ENCODE assay signal across 8 cellular contexts in the genomic region with DNA sequence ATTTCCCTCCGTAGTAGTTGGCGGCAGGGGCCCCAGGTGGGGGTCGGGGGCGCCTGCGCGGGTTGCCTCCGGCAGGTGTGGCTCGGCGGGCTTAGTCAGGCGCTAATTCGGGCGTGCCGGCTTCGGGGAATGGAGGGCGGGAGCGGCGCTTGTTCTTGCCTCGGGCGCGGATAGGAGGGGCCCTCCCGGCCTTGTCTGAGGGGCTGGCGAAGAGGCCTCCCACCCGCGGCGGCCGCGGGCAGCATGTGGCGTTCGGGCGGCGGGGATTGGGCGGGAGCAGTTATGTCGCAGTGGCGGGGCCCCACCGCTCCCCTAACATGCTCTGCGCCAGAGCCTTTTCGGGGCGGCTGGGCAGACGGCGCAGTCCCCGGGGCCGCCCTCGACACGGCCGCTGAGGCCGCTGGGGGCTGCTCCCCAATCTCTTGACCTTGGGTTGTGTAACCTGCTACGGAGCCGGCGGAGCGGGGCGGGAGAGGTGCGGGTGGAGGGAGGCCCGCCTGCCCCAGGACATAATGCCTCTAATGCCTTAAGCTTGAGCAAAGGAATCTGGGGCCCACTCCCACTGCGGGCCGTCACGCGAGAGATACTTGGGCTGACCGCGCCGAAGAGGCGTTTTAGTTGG. TPM values are rescaled to one million over a fixed set of nuclear protein-coding genes. Genes with fewer than 3 reads are reported as not detected.
DNase-seq lines count a peak whose midpoint lies in the region; ATAC-seq and TF ChIP-seq lines count a peak whose summit lies in the region.

No MANE protein-coding gene starts in this region.

- CTCF ChIA-PET in PC-3 (lab: Charles Lee), result interaction anchor here (0.7 to 1.3 kb wide), 2 partner anchors 193 to 220 kb away, joined by 4 to 18 read pairs; no protein-coding TSS in a partner anchor

- TSS peak; percentile 92 for BruUV-seq in PC-3 (replicated peaks; lab: Mats Ljungman, UMichigan)

- no peak for TF ChIP-seq POLR2A in suprapubic skin (IDR thresholded peaks at IDR 0.05)

- peak overlapping the region; percentile 97 for H3K9ac ChIP-seq in PC-3 (ENCODE audit: low read length)

- peaks cover 20% of the 10 kb centered on the region for H3K4me1 ChIP-seq in PC-3 (ENCODE audit: insufficient read depth, low read length)
- H3K4me1 ChIP-seq in neutrophil (ENCODE audit: control insufficient read depth in 1 of 2, insufficient read depth in 1 of 2, low read depth in 1 of 2, low read length in 1 of 2), result peaks cover 57 to 60% of the 10 kb centered on the region in 2 experiments
- H3K4me1 ChIP-seq in suprapubic skin, result peaks cover 44% of the 10 kb centered on the region

- DNase-seq in GM12864 (ENCODE audit: low read depth), result no peak
- no peak for DNase-seq in PC-3
- DNase-seq in activated gamma-delta T cell (lab: John Stamatoyannopoulos, UW), result peak; percentile 71
- peak; percentile 42 for DNase-seq in foreskin melanocyte
- DNase-seq in suprapubic skin (ENCODE audit: low spot score in 2 of 2), result peak; percentile 84 to 87
- DNase-seq in NCI-H2029 (lab: John Stamatoyannopoulos, UW), result no peak

- ATAC-seq in HG02973 (IDR thresholded peaks at IDR 0.05; ENCODE audit: unreplicated experiment), result peak; percentile 7
- peak; percentile 1; the same call in 1 of the 2 replicates for ATAC-seq in PC-3

- 0% methylated on average over 18 of the region's 61 CpGs for WGBS in suprapubic skin

- intact Hi-C loops in PC-3 (cut with micrococcal nuclease), result loop anchor here (2.0 kb wide), 1 partner anchor 257 kb away; no protein-coding TSS in a partner anchor

- no peak overlapping the region for H2AFZ ChIP-seq in PC-3 (ENCODE audit: low read length)

- H3K27me3 ChIP-seq in PC-3 (ENCODE audit: low read length) (no peaks in the 10 kb centered on the region), neutrophil (no peaks in the 10 kb centered on the region), suprapubic skin (no peaks in the 10 kb centered on the region)

- no peaks in the 10 kb centered on the region for H3K9me2 ChIP-seq in PC-3 (replicated peaks; ENCODE audit: low read length)

- TF ChIP-seq CTCF in GM12864 (IDR thresholded peaks at IDR 0.05; ENCODE audit: low read depth, low read length, missing control alignments), result no peak
- TF ChIP-seq CTCF in PC-3 (conservative IDR thresholded peaks at IDR 0.05; ENCODE audit: low read depth, low read length), result no peak
- peak; percentile 10 for TF ChIP-seq CTCF in neutrophil (IDR thresholded peaks at IDR 0.05)
- no peak for TF ChIP-seq CTCF in suprapubic skin (IDR thresholded peaks at IDR 0.05)

- TF ChIP-seq EP300 in suprapubic skin (IDR thresholded peaks at IDR 0.05), result no peak

- H3K9me3 ChIP-seq in PC-3 (ENCODE audit: low read length) (no peaks in the 10 kb centered on the region), neutrophil (no peaks in the 10 kb centered on the region), suprapubic skin (no peaks in the 10 kb centered on the region)

- peaks cover 74% of the 10 kb centered on the region for H3K79me2 ChIP-seq in PC-3 (ENCODE audit: low read length)

- H3K4me3 ChIP-seq in GM12864 (ENCODE audit: low read depth, low read length), result peak overlapping the region; percentile 85
- H3K4me3 ChIP-seq in PC-3 (ENCODE audit: low read length), result peak overlapping the region; percentile 96
- peak overlapping the region; percentile 93 to 95 for H3K4me3 ChIP-seq in neutrophil (ENCODE audit: low read depth in 1 of 2, low read length in 1 of 2)
- H3K4me3 ChIP-seq in suprapubic skin, result peak overlapping the region; percentile 97

- H3K36me3 ChIP-seq in PC-3 (ENCODE audit: low read depth, low read length), result no peaks in the 10 kb centered on the region; the same call in none of the 2 replicates
- no peaks in the 10 kb centered on the region for H3K36me3 ChIP-seq in neutrophil
- H3K36me3 ChIP-seq in suprapubic skin, result no peaks in the 10 kb centered on the region

- H3K27ac ChIP-seq in PC-3 (ENCODE audit: low read length) (peak overlapping the region; percentile 60), neutrophil (peak overlapping the region; percentile 85), suprapubic skin (peak overlapping the region; percentile 96)

- H3K4me2 ChIP-seq in PC-3 (ENCODE audit: low read length), result peak overlapping the region; percentile 97

- peaks cover 52% of the 10 kb centered on the region for H4K20me1 ChIP-seq in PC-3 (ENCODE audit: low read length)

- no peaks in the 10 kb centered on the region for H3F3A ChIP-seq in PC-3 (ENCODE audit: low read length, unreplicated experiment)

- POLR2A ChIA-PET in PC-3 (lab: Charles Lee; ENCODE audit: unreplicated experiment), result interaction anchor here (0.6 to 2.7 kb wide), 6 partner anchors 60 to 417 kb away, joined by 4 to 33 read pairs (median 5); partner anchors contain the start of gene CDK19

RNA-seq across cellular contexts. Expression of gene AMD1, which starts 1.1 kb away (rescaled TPM):
- total RNA-seq in PC-3 (2014; rRNA removed), result 56.2 and 72.5 TPM in 2 replicates
- total RNA-seq in suprapubic skin, result 10 to 100 TPM; 55.4 to 75.7 (median 69.3) TPM

Comparison
In these comparisons a context has a peak if more than half of its experiments do, and no peak if none do; other contexts are left out.
1. DNase-seq: peak in activated gamma-delta T cell (single experiment), foreskin melanocyte (single experiment) and suprapubic skin (2 of 2); none in GM12864 (single experiment), PC-3 (single experiment) and NCI-H2029 (single experiment).
2. Peak in every context shown above with its lines, with median percentiles within 50 percentile points of each other: H3K4me3 ChIP-seq and H3K27ac ChIP-seq.